22 cellular contexts compared by ENCODE assay signal in genomic region chr21:24148461-24148860, GRCh38.
"Had no signal": no experiment of that assay in that cellular context is flagged by ENCODE, and none has a peak within 500 bp of the region (broad histone marks: within the 10 kb centered on the region; RNA-seq: fewer than 3 reads in every experiment).

No MANE protein-coding gene starts in this region.

- H3K27me3 ChIP-seq: SJSA1 had no signal

- H3K4me3 ChIP-seq: SJSA1, SK-N-MC had no signal

- DNase-seq: KBM-7, MV-4-11, NCI-H1048, NCI-H1105, NCI-H1417, NCI-H1436 treated with DMSO at 0.1 percent for 48 hours, NCI-H1694, NCI-H187 treated with DMSO at 0.1 percent for 48 hours, NCI-H2029 treated with DMSO at 0.1 percent for 48 hours, NCI-H2171 treated with DMSO at 0.1 percent for 48 hours, NCI-H345, NCI-H446 treated with DMSO at 0.1 percent for 48 hours, NCI-H510A treated with DMSO at 0.1 percent for 48 hours, NCI-H69, NCI-H774, Right ventricle myocardium superior, RPMI8226, SIG-M5, T-helper 2 cell had no signal

- FAIRE-seq: RCC 7860 had no signal

- H3K27ac ChIP-seq: SJSA1, SK-N-MC had no signal

- H3K36me3 ChIP-seq: SJSA1 had no signal
